1 cellular context compared by ENCODE assay signal in the genomic region with DNA sequence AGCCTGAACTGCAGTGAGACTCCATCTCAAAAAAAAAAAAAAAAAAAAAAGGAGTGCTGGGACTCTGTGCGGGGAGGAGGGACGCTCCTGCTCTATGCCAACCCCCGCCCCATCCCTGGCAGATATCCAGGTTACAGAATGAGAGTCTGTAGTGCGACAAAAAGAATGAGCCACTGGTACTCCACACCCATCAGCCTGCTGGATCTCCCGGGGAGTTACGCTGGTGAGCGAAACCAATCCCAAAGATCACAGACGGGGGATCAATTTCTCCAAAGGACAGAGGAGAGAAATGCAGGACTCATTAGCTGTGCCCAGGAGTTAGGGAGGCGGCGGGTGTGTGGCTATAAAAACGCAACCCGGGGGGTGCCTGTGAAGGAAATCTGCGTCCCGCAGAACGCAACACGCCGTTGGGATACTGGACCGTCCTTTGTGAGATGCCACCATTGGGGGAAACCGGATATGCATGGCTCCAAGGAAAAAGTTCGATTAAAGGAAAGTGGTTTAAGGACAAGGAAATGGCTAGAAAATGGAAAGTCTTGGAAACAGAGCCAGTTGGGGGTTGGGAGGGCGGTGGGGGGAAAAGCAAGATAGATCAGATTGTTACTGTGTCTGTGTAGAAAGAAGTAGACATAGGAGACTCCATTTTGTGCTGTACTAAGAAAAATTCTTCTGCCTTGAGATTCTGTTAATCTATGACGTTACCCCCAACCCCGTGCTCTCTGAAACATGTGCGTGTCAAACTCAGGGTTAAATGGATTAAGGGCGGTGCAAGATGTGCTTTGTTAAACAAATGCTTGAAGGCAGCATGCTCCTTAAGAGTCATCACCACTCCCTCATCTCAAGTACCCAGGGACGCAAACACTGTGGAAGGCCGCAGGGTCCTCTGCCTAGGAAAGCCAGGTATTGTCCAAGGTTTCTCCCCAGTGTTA.
TF ChIP-seq lines count a peak whose summit lies in the region.
"Not testable (repeated sequence)": the region's sequence is repeated elsewhere in the genome, so short reads cannot be mapped to it uniquely, and the experiment has no call there.

No MANE protein-coding gene starts in this region.

TF ChIP-seq in K562, 482 proteins besides CTCF, POLR2A, EP300 and RAD21 (continued from another document and continues in another):
- TF ChIP-seq, protein P1, sequence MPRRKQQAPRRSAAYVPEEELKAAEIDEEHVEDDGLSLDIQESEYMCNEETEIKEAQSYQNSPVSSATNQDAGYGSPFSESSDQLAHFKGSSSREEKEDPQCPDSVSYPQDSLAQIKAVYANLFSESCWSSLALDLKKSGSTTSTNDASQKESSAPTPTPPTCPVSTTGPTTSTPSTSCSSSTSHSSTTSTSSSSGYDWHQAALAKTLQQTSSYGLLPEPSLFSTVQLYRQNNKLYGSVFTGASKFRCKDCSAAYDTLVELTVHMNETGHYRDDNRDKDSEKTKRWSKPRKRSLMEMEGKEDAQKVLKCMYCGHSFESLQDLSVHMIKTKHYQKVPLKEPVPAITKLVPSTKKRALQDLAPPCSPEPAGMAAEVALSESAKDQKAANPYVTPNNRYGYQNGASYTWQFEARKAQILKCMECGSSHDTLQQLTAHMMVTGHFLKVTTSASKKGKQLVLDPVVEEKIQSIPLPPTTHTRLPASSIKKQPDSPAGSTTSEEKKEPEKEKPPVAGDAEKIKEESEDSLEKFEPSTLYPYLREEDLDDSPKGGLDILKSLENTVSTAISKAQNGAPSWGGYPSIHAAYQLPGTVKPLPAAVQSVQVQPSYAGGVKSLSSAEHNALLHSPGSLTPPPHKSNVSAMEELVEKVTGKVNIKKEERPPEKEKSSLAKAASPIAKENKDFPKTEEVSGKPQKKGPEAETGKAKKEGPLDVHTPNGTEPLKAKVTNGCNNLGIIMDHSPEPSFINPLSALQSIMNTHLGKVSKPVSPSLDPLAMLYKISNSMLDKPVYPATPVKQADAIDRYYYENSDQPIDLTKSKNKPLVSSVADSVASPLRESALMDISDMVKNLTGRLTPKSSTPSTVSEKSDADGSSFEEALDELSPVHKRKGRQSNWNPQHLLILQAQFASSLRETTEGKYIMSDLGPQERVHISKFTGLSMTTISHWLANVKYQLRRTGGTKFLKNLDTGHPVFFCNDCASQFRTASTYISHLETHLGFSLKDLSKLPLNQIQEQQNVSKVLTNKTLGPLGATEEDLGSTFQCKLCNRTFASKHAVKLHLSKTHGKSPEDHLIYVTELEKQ (CRISPR knock-in tag; IDR thresholded peaks at IDR 0.05), result peak; percentile 75
- TF ChIP-seq ZNF311 (CRISPR knock-in tag; IDR thresholded peaks at IDR 0.05) (peak; percentile 94), ZNF175 (CRISPR knock-in tag; IDR thresholded peaks at IDR 0.05; ENCODE audit: low read depth) (peak; percentile 68; the same call in 1 of the 2 replicates), KLF6 (CRISPR knock-in tag; IDR thresholded peaks at IDR 0.05; ENCODE audit: borderline replicate concordance) (peak; percentile 89), PTRF (tag; IDR thresholded peaks at IDR 0.05) (peak; percentile 80), HMG20A (CRISPR knock-in tag; conservative IDR thresholded peaks at IDR 0.05) (0 out of 2 replicates have a peak, but pooled peaks have one; percentile 7), GTF2E2 (tag; IDR thresholded peaks at IDR 0.05) (0 out of 2 replicates have a peak, but pooled peaks have one; percentile 0), ZNF263 (CRISPR knock-in tag; IDR thresholded peaks at IDR 0.05; ENCODE audit: borderline replicate concordance) (peak; percentile 86), SMARCE1 (IDR thresholded peaks at IDR 0.05) (0 out of 2 replicates have a peak, but pooled peaks have one; percentile 7), ILK (tag; IDR thresholded peaks at IDR 0.05; ENCODE audit: borderline replicate concordance, low read depth) (peak; percentile 75; the same call in 1 of the 2 replicates), HDAC2 (IDR thresholded peaks at IDR 0.05) (0 out of 2 replicates have a peak, but pooled peaks have one; percentile 28), ZNF354B (CRISPR knock-in tag; IDR thresholded peaks at IDR 0.05) (0 out of 2 replicates have a peak, but pooled peaks have one; percentile 29), ZNF384 (IDR thresholded peaks at IDR 0.05; ENCODE audit: low read depth, low read length) (peak; percentile 80), BCOR (IDR thresholded peaks at IDR 0.05) (0 out of 2 replicates have a peak, but pooled peaks have one; percentile 3), ZNF589 (CRISPR knock-in tag; IDR thresholded peaks at IDR 0.05; ENCODE audit: low read depth) (peak; percentile 67; the same call in 1 of the 2 replicates), ATF1 (tag; IDR thresholded peaks at IDR 0.05) (peak; percentile 50; the same call in 1 of the 2 replicates), ETV1 (tag; conservative IDR thresholded peaks at IDR 0.05; ENCODE audit: low read depth) (0 out of 2 replicates have a peak, but pooled peaks have one; percentile 34), ETS2 (tag; IDR thresholded peaks at IDR 0.05; ENCODE audit: borderline replicate concordance, poor library complexity, severe bottlenecking) (peak; percentile 72), ZNF507 (tag; conservative IDR thresholded peaks at IDR 0.05) (0 out of 2 replicates have a peak, but pooled peaks have one; percentile 9), TEAD4 (CRISPR knock-in tag; IDR thresholded peaks at IDR 0.05; ENCODE audit: borderline replicate concordance) (0 out of 2 replicates have a peak, but pooled peaks have one; percentile 22), FOXP1 (CRISPR knock-in tag; IDR thresholded peaks at IDR 0.05) (peak; percentile 57; the same call in 1 of the 2 replicates), NFXL1 (CRISPR knock-in tag; IDR thresholded peaks at IDR 0.05) (0 out of 2 replicates have a peak, but pooled peaks have one; percentile 20), MYC (IDR thresholded peaks at IDR 0.05; ENCODE audit: low read depth, low read length) (0 out of 2 replicates have a peak, but pooled peaks have one; percentile 22), MYC (CRISPR knock-in tag; IDR thresholded peaks at IDR 0.05; ENCODE audit: borderline replicate concordance, low read depth) (peak; percentile 62)
- TF ChIP-seq, protein P2, sequence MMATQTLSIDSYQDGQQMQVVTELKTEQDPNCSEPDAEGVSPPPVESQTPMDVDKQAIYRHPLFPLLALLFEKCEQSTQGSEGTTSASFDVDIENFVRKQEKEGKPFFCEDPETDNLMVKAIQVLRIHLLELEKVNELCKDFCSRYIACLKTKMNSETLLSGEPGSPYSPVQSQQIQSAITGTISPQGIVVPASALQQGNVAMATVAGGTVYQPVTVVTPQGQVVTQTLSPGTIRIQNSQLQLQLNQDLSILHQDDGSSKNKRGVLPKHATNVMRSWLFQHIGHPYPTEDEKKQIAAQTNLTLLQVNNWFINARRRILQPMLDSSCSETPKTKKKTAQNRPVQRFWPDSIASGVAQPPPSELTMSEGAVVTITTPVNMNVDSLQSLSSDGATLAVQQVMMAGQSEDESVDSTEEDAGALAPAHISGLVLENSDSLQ (IDR thresholded peaks at IDR 0.05), result 0 out of 2 replicates have a peak, but pooled peaks have one; percentile 9
- TF ChIP-seq, protein P3, sequence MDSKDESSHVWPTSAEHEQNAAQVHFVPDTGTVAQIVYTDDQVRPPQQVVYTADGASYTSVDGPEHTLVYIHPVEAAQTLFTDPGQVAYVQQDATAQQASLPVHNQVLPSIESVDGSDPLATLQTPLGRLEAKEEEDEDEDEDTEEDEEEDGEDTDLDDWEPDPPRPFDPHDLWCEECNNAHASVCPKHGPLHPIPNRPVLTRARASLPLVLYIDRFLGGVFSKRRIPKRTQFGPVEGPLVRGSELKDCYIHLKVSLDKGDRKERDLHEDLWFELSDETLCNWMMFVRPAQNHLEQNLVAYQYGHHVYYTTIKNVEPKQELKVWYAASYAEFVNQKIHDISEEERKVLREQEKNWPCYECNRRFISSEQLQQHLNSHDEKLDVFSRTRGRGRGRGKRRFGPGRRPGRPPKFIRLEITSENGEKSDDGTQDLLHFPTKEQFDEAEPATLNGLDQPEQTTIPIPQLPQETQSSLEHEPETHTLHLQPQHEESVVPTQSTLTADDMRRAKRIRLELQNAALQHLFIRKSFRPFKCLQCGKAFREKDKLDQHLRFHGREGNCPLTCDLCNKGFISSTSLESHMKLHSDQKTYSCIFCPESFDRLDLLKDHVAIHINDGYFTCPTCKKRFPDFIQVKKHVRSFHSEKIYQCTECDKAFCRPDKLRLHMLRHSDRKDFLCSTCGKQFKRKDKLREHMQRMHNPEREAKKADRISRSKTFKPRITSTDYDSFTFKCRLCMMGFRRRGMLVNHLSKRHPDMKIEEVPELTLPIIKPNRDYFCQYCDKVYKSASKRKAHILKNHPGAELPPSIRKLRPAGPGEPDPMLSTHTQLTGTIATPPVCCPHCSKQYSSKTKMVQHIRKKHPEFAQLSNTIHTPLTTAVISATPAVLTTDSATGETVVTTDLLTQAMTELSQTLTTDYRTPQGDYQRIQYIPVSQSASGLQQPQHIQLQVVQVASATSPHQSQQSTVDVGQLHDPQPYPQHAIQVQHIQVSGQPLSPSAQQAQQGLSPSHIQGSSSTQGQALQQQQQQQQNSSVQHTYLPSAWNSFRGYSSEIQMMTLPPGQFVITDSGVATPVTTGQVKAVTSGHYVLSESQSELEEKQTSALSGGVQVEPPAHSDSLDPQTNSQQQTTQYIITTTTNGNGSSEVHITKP (IDR thresholded peaks at IDR 0.05; ENCODE audit: partially characterized antibody), result peak; percentile 6
- TF ChIP-seq, protein P4, sequence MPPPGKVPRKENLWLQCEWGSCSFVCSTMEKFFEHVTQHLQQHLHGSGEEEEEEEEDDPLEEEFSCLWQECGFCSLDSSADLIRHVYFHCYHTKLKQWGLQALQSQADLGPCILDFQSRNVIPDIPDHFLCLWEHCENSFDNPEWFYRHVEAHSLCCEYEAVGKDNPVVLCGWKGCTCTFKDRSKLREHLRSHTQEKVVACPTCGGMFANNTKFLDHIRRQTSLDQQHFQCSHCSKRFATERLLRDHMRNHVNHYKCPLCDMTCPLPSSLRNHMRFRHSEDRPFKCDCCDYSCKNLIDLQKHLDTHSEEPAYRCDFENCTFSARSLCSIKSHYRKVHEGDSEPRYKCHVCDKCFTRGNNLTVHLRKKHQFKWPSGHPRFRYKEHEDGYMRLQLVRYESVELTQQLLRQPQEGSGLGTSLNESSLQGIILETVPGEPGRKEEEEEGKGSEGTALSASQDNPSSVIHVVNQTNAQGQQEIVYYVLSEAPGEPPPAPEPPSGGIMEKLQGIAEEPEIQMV (tag; conservative IDR thresholded peaks at IDR 0.05; ENCODE audit: low read depth), result 0 out of 2 replicates have a peak, but pooled peaks have one; percentile 59
- TF ChIP-seq, protein P5, sequence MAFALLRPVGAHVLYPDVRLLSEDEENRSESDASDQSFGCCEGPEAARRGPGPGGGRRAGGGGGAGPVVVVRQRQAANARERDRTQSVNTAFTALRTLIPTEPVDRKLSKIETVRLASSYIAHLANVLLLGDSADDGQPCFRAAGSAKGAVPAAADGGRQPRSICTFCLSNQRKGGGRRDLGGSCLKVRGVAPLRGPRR (CRISPR knock-in tag; IDR thresholded peaks at IDR 0.05), result peak; percentile 67; the same call in 1 of the 2 replicates
- TF ChIP-seq, protein P6, sequence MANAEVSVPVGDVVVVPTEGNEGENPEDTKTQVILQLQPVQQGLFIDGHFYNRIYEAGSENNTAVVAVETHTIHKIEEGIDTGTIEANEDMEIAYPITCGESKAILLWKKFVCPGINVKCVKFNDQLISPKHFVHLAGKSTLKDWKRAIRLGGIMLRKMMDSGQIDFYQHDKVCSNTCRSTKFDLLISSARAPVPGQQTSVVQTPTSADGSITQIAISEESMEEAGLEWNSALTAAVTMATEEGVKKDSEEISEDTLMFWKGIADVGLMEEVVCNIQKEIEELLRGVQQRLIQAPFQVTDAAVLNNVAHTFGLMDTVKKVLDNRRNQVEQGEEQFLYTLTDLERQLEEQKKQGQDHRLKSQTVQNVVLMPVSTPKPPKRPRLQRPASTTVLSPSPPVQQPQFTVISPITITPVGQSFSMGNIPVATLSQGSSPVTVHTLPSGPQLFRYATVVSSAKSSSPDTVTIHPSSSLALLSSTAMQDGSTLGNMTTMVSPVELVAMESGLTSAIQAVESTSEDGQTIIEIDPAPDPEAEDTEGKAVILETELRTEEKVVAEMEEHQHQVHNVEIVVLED (CRISPR knock-in tag; IDR thresholded peaks at IDR 0.05), result peak; percentile 38
- TF ChIP-seq, protein P7, sequence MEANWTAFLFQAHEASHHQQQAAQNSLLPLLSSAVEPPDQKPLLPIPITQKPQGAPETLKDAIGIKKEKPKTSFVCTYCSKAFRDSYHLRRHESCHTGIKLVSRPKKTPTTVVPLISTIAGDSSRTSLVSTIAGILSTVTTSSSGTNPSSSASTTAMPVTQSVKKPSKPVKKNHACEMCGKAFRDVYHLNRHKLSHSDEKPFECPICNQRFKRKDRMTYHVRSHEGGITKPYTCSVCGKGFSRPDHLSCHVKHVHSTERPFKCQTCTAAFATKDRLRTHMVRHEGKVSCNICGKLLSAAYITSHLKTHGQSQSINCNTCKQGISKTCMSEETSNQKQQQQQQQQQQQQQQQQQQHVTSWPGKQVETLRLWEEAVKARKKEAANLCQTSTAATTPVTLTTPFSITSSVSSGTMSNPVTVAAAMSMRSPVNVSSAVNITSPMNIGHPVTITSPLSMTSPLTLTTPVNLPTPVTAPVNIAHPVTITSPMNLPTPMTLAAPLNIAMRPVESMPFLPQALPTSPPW (CRISPR knock-in tag; IDR thresholded peaks at IDR 0.05), result 0 out of 2 replicates have a peak, but pooled peaks have one; percentile 17
- TF ChIP-seq, protein P8, sequence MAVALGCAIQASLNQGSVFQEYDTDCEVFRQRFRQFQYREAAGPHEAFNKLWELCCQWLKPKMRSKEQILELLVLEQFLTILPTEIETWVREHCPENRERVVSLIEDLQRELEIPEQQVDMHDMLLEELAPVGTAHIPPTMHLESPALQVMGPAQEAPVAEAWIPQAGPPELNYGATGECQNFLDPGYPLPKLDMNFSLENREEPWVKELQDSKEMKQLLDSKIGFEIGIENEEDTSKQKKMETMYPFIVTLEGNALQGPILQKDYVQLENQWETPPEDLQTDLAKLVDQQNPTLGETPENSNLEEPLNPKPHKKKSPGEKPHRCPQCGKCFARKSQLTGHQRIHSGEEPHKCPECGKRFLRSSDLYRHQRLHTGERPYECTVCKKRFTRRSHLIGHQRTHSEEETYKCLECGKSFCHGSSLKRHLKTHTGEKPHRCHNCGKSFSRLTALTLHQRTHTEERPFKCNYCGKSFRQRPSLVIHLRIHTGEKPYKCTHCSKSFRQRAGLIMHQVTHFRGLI (CRISPR knock-in tag; IDR thresholded peaks at IDR 0.05), result peak; percentile 45; the same call in 1 of the 2 replicates
- not testable (repeated sequence) for TF ChIP-seq ATF1 (CRISPR knock-in tag; IDR thresholded peaks at IDR 0.05); TEAD4 (IDR thresholded peaks at IDR 0.05; ENCODE audit: low read length)
- TF ChIP-seq, protein P9, sequence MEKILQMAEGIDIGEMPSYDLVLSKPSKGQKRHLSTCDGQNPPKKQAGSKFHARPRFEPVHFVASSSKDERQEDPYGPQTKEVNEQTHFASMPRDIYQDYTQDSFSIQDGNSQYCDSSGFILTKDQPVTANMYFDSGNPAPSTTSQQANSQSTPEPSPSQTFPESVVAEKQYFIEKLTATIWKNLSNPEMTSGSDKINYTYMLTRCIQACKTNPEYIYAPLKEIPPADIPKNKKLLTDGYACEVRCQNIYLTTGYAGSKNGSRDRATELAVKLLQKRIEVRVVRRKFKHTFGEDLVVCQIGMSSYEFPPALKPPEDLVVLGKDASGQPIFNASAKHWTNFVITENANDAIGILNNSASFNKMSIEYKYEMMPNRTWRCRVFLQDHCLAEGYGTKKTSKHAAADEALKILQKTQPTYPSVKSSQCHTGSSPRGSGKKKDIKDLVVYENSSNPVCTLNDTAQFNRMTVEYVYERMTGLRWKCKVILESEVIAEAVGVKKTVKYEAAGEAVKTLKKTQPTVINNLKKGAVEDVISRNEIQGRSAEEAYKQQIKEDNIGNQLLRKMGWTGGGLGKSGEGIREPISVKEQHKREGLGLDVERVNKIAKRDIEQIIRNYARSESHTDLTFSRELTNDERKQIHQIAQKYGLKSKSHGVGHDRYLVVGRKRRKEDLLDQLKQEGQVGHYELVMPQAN (IDR thresholded peaks at IDR 0.05; ENCODE audit: borderline replicate concordance), result peak; percentile 49; the same call in 1 of the 2 replicates
